ENCODE assay signal across 11 cellular contexts in the genomic region with DNA sequence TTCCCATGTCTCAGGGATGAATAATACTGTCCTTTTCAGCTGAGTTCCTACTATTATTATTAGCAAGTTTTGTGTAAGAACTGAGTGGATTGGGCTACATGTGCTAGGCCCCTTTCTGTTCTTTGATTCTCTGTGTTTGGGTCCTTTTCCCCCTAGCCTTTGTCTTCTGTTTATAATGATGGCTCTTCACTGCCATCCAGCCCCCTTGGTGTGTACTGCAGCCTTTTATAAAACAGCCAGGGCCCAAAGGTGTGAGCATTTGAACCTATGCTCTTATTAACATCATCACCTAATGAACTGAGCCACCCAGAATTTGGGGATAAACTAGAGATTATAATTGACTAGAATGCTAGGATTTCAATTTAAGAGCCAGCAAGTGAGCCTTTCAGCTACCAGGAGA. TPM values are rescaled to one million over a fixed set of nuclear protein-coding genes. Genes with fewer than 3 reads are reported as not detected.
DNase-seq lines count a peak whose midpoint lies in the region; ATAC-seq and TF ChIP-seq lines count a peak whose summit lies in the region.
"Had no signal": no experiment of that assay in that cellular context is flagged by ENCODE, and none has a peak within 500 bp of the region (broad histone marks: within the 10 kb centered on the region; RNA-seq: fewer than 3 reads in every experiment).

No MANE protein-coding gene starts in this region.

- H2AFZ ChIP-seq in PC-9 = no peak overlapping the region
- H2AFZ ChIP-seq: GM23248 had no signal

- no peaks in the 10 kb centered on the region for H3K4me1 Mint-ChIP-seq in stimulated activated naive B cell treated with anti-CD40 and anti-IgM and Interleukin-4, amounts not matched to agents 10 μg/mL and 1 μg/mL and 100 μg/mL, for 72 hours

- H3K9me3 Mint-ChIP-seq in stimulated activated naive B cell treated with anti-CD40 and anti-IgM and Interleukin-4, amounts not matched to agents 10 μg/mL and 1 μg/mL and 100 μg/mL, for 72 hours = no peaks in the 10 kb centered on the region

- H3K4me1 ChIP-seq in PC-9 (replicated peaks; ENCODE audit: insufficient read depth) = no peaks in the 10 kb centered on the region
- H3K4me1 ChIP-seq: psoas muscle had no signal

- CTCF ChIA-PET in PC-9 (lab: Charles Lee) = no interaction called here

- H3K27me3 ChIP-seq in PC-9 (ENCODE audit: insufficient read depth, low read depth) = no peaks in the 10 kb centered on the region

- TF ChIP-seq CTCF in PC-9 (conservative IDR thresholded peaks at IDR 0.05) = peak; percentile 60

- no peak overlapping the region for H3K4me3 Mint-ChIP-seq in stimulated activated naive B cell treated with anti-CD40 and anti-IgM and Interleukin-4, amounts not matched to agents 10 μg/mL and 1 μg/mL and 100 μg/mL, for 72 hours

- H3K79me2 ChIP-seq in PC-9 (ENCODE audit: low read depth) = no peaks in the 10 kb centered on the region

- H3F3A ChIP-seq in PC-9 (ENCODE audit: insufficient read depth, low read depth) = no peaks in the 10 kb centered on the region

- no peaks in the 10 kb centered on the region for H3K9me2 ChIP-seq in PC-9 (ENCODE audit: insufficient read depth)

- H3K9me3 ChIP-seq in PC-9 (ENCODE audit: insufficient read depth, low read depth) = no peaks in the 10 kb centered on the region
- H3K9me3 ChIP-seq: psoas muscle had no signal

- no peaks in the 10 kb centered on the region for H4K20me1 ChIP-seq in PC-9 (ENCODE audit: insufficient read depth)

- no peak overlapping the region for H3K27ac ChIP-seq in PC-9
- H3K27ac ChIP-seq: GM23248, psoas muscle had no signal

- no peaks in the 10 kb centered on the region for H3K36me3 Mint-ChIP-seq in stimulated activated naive B cell treated with anti-CD40 and anti-IgM and Interleukin-4, amounts not matched to agents 10 μg/mL and 1 μg/mL and 100 μg/mL, for 72 hours

- no TSS peak for BruUV-seq in PC-9 (replicated peaks; lab: Mats Ljungman, UMichigan)

- H3K27ac Mint-ChIP-seq in stimulated activated naive B cell treated with anti-CD40 and anti-IgM and Interleukin-4, amounts not matched to agents 10 μg/mL and 1 μg/mL and 100 μg/mL, for 72 hours = no peak overlapping the region

- peaks cover 24 to 27% of the 10 kb centered on the region in 2 donors for H3K27me3 Mint-ChIP-seq in stimulated activated naive B cell treated with anti-CD40 and anti-IgM and Interleukin-4, amounts not matched to agents 10 μg/mL and 1 μg/mL and 100 μg/mL, for 72 hours

- H3K4me2 ChIP-seq in PC-9 = no peak overlapping the region

- intact Hi-C loops in PC-9 (cut with micrococcal nuclease; ENCODE audit: unreplicated experiment) = no loop called here

- POLR2A ChIA-PET in PC-9 (lab: Charles Lee; ENCODE audit: unreplicated experiment) = no interaction called here

- H3K36me3 ChIP-seq in PC-9 (ENCODE audit: low read depth) = no peaks in the 10 kb centered on the region

- H3K4me3 ChIP-seq in PC-9 = no peak overlapping the region
- H3K4me3 ChIP-seq: GM23248, psoas muscle had no signal

- DNase-seq in D341Med (ENCODE audit: low spot score) (peak; percentile 37), PC-9 (no peak), iPS-NIHi11 (ENCODE audit: low spot score) (peak; percentile 78), cortex of kidney (lab: John Stamatoyannopoulos, UW) (no peak)
- no peak for DNase-seq in stimulated activated naive B cell treated with anti-CD40 and anti-IgM and Interleukin-4, amounts not matched to agents 10 μg/mL and 1 μg/mL and 100 μg/mL, for 72 hours
- DNase-seq in activated effector memory CD4-positive, alpha-beta T cell treated with Interleukin-2 at 50 U/mL for 16 hours = no peak
- DNase-seq: cerebellar nuclear complex, GM23248, psoas muscle had no signal

- ATAC-seq in GM21529 (IDR thresholded peaks at IDR 0.05; ENCODE audit: unreplicated experiment) (peak; percentile 51), GM19328 (IDR thresholded peaks at IDR 0.05; ENCODE audit: unreplicated experiment) (no peak)
- no peak for ATAC-seq in stimulated activated naive B cell treated with anti-CD40 and anti-IgM and Interleukin-4, amounts not matched to agents 10 μg/mL and 1 μg/mL and 100 μg/mL, for 72 hours (replicated peaks)
- ATAC-seq: psoas muscle had no signal

RNA-seq across cellular contexts. Expression of gene PLAC8L1, which starts 52.6 kb away (rescaled TPM):
- not detected in 2 replicates for total RNA-seq in PC-9 (2021)

Comparison
In these comparisons a context has a peak if more than half of its experiments do, and no peak if none do; other contexts are left out.
1. DNase-seq: peak in D341Med (single experiment) and iPS-NIHi11 (single experiment); none in PC-9 (0 of 2), cortex of kidney (single experiment), stimulated activated naive B cell treated with anti-CD40 and anti-IgM and Interleukin-4, amounts not matched to agents 10 μg/mL and 1 μg/mL and 100 μg/mL, for 72 hours (single experiment) and activated effector memory CD4-positive, alpha-beta T cell treated with Interleukin-2 at 50 U/mL for 16 hours (single experiment).